ENCODE assay signal across 21 cellular contexts in genomic region chr5:168311061-168311566, GRCh38. TPM values are rescaled to one million over a fixed set of nuclear protein-coding genes. Genes with fewer than 3 reads are reported as not detected.
DNase-seq lines count a peak whose midpoint lies in the region; ATAC-seq, FAIRE-seq and TF ChIP-seq lines count a peak whose summit lies in the region.
"Had no signal": no experiment of that assay in that cellular context is flagged by ENCODE, and none has a peak within 500 bp of the region (broad histone marks: within the 10 kb centered on the region; RNA-seq: fewer than 3 reads in every experiment).

No MANE protein-coding gene starts in this region.

- no peak for TF ChIP-seq RAD21 in A549 (conservative IDR thresholded peaks at IDR 0.05 in 1 of 2, IDR thresholded peaks at IDR 0.05 in 1 of 2)

- peaks cover 3% of the 10 kb centered on the region for H3K4me1 Mint-ChIP-seq in endothelial cell (ENCODE audit: unreplicated experiment)
- H3K4me1 Mint-ChIP-seq: activated B cell treated with CpG ODN at 0.5 μM for 24 hours; activated naive CD4-positive, alpha-beta T cell treated with anti-CD3 and anti-CD28 coated beads, Interleukin-2, amount 50 U/mL, for 24 hours; stimulated activated naive CD8-positive, alpha-beta T cell treated with anti-CD3 and anti-CD28 coated beads, Interleukin-15, amount 100 ng/mL, for 72 hours had no signal

- CTCF ChIA-PET in A549 (lab: Yijun Ruan, JAX), result interaction anchor here (1.7 to 22.9 kb wide), 3 partner anchors 9 to 18 kb away, joined by 4 to 256 read pairs (median 5); partner anchors contain the start of gene WWC1

- 77% methylated on average over 6 of the region's 6 CpGs for WGBS in A549 (ENCODE audit: missing lambda C conversion rate)
- 60% methylated on average over 6 of the region's 6 CpGs for whole genome bisulfite sequencing in esophagus muscularis mucosa

- ATAC-seq in A549, result no peak
- no peak for ATAC-seq in RWPE2 (ENCODE audit: low read depth)
- no peak for ATAC-seq in GM21619 (IDR thresholded peaks at IDR 0.05; ENCODE audit: unreplicated experiment)
- ATAC-seq: left lobe of liver; stimulated activated naive CD8-positive, alpha-beta T cell treated with anti-CD3 and anti-CD28 coated beads, Interleukin-15, amount 100 ng/mL, for 72 hours had no signal

- TF ChIP-seq EP300 in A549 (IDR thresholded peaks at IDR 0.05) (no peak), esophagus muscularis mucosa (IDR thresholded peaks at IDR 0.05) (no peak)

- no peaks in the 10 kb centered on the region for H3K27me3 ChIP-seq in RWPE2 (ENCODE audit: insufficient read depth, poor library complexity, severe bottlenecking)
- no peaks in the 10 kb centered on the region for H3K27me3 ChIP-seq in kidney epithelial cell (ENCODE audit: control insufficient read depth, insufficient read depth, low read length)
- H3K27me3 ChIP-seq in esophagus muscularis mucosa, result no peaks in the 10 kb centered on the region
- H3K27me3 ChIP-seq: vagina had no signal

- H3K4me3 Mint-ChIP-seq in endothelial cell (ENCODE audit: unreplicated experiment), result no peak overlapping the region
- H3K4me3 Mint-ChIP-seq: activated B cell treated with CpG ODN at 0.5 μM for 24 hours; activated naive CD4-positive, alpha-beta T cell treated with anti-CD3 and anti-CD28 coated beads, Interleukin-2, amount 50 U/mL, for 24 hours; brain; stimulated activated naive CD8-positive, alpha-beta T cell treated with anti-CD3 and anti-CD28 coated beads, Interleukin-15, amount 100 ng/mL, for 72 hours had no signal

- no peak for FAIRE-seq in A549 (lab: Jason Lieb, UNC)
- FAIRE-seq: GM19239 had no signal

- H3K36me3 ChIP-seq in RWPE2 (ENCODE audit: low read depth) (peaks cover 13% of the 10 kb centered on the region; the same call in 1 of the 2 replicates), kidney epithelial cell (ENCODE audit: control insufficient read depth, insufficient read depth, low read length) (no peaks in the 10 kb centered on the region), esophagus muscularis mucosa (no peaks in the 10 kb centered on the region)
- H3K36me3 ChIP-seq: vagina had no signal

- peak overlapping the region; percentile 22; the same call in 1 of the 3 replicates for H3K4me2 ChIP-seq in A549

- TF ChIP-seq CTCF in A549 (IDR thresholded peaks at IDR 0.05), result no peak
- TF ChIP-seq CTCF in GM12864 (IDR thresholded peaks at IDR 0.05; ENCODE audit: low read depth, low read length, missing control alignments), result peak; percentile 5
- TF ChIP-seq CTCF in RWPE2 (IDR thresholded peaks at IDR 0.05; ENCODE audit: poor library complexity, severe bottlenecking), result no peak
- peak; percentile 18 for TF ChIP-seq CTCF in kidney epithelial cell (IDR thresholded peaks at IDR 0.05; ENCODE audit: insufficient read depth, low read length, poor library complexity, severe bottlenecking)
- TF ChIP-seq CTCF in endothelial cell (IDR thresholded peaks at IDR 0.05; ENCODE audit: unreplicated experiment), result no peak
- no peak for TF ChIP-seq CTCF in esophagus muscularis mucosa (IDR thresholded peaks at IDR 0.05)

- no peak for DNase-seq in A549 (ENCODE audit: low read depth in 1 of 2, low spot score in 1 of 2)
- DNase-seq in GM12864 (ENCODE audit: low read depth), result no peak
- DNase-seq in RWPE2 (ENCODE audit: low spot score), result no peak
- DNase-seq in kidney epithelial cell (ENCODE audit: low read depth), result no peak
- DNase-seq in endothelial cell (ENCODE audit: low spot score), result no peak
- no peak for DNase-seq in globus pallidus (ENCODE audit: low spot score)
- DNase-seq in esophagus muscularis mucosa (ENCODE audit: extremely low spot score), result no peak
- DNase-seq: activated B cell treated with CpG ODN at 0.5 μM for 24 hours; hippocampal formation; Karpas-422; NCI-H1436 treated with DMSO at 0.1 percent for 48 hours; NK-92 treated with Interleukin-12 subunit alpha and Interleukin-12 subunit beta, amount 100 ng/mL, for 24 hours; Right ventricle myocardium superior; stimulated activated naive CD8-positive, alpha-beta T cell treated with anti-CD3 and anti-CD28 coated beads, Interleukin-15, amount 100 ng/mL, for 72 hours had no signal

- H3K4me3 ChIP-seq in A549 (no peak overlapping the region), GM12864 (ENCODE audit: low read depth, low read length) (no peak overlapping the region), RWPE2 (ENCODE audit: severe bottlenecking) (no peak overlapping the region), kidney epithelial cell (ENCODE audit: low read depth, low read length) (no peak overlapping the region), esophagus muscularis mucosa (no peak overlapping the region)
- H3K4me3 ChIP-seq: vagina had no signal

- POLR2A ChIA-PET in A549 (lab: Yijun Ruan, JAX), result no interaction called here

- peaks cover 2% of the 10 kb centered on the region for H3K27me3 Mint-ChIP-seq in endothelial cell (ENCODE audit: unreplicated experiment)
- H3K27me3 Mint-ChIP-seq: activated B cell treated with CpG ODN at 0.5 μM for 24 hours, brain had no signal

- peaks cover 93% of the 10 kb centered on the region for H3K4me1 ChIP-seq in A549
- peaks cover 40% of the 10 kb centered on the region for H3K4me1 ChIP-seq in RWPE2 (ENCODE audit: insufficient read depth, poor library complexity, severe bottlenecking)
- H3K4me1 ChIP-seq in esophagus muscularis mucosa, result peaks cover 0 to 9% (median 4%) of the 10 kb centered on the region in 4 donors
- H3K4me1 ChIP-seq: vagina had no signal

- intact Hi-C loops in esophagus muscularis mucosa (cut with DNase I), result no loop called here

- TF ChIP-seq POLR2A in A549 (IDR thresholded peaks at IDR 0.05; ENCODE audit: low read length) (no peak), esophagus muscularis mucosa (IDR thresholded peaks at IDR 0.05; ENCODE audit: low read depth) (no peak)

- H3K27ac ChIP-seq in A549 (peak overlapping the region; percentile 26 to 92; a peak in 5 of 6 replicates), RWPE2 (ENCODE audit: poor library complexity, severe bottlenecking) (peak overlapping the region; percentile 96), esophagus muscularis mucosa (replicated peaks in 1 of 4) (no peak overlapping the region)
- H3K27ac ChIP-seq: vagina had no signal

- H3K27ac Mint-ChIP-seq in endothelial cell (ENCODE audit: unreplicated experiment), result no peak overlapping the region
- H3K27ac Mint-ChIP-seq: activated B cell treated with CpG ODN at 0.5 μM for 24 hours; activated naive CD4-positive, alpha-beta T cell treated with anti-CD3 and anti-CD28 coated beads, Interleukin-2, amount 50 U/mL, for 24 hours; stimulated activated naive CD8-positive, alpha-beta T cell treated with anti-CD3 and anti-CD28 coated beads, Interleukin-15, amount 100 ng/mL, for 72 hours had no signal

- H3K36me3 Mint-ChIP-seq in endothelial cell (ENCODE audit: low read depth, unreplicated experiment), result no peaks in the 10 kb centered on the region
- H3K36me3 Mint-ChIP-seq: activated naive CD4-positive, alpha-beta T cell treated with anti-CD3 and anti-CD28 coated beads, Interleukin-2, amount 50 U/mL, for 24 hours; brain had no signal

- H3K9me3 ChIP-seq in A549, result no peaks in the 10 kb centered on the region
- H3K9me3 ChIP-seq in RWPE2 (ENCODE audit: severe bottlenecking), result no peaks in the 10 kb centered on the region
- no peaks in the 10 kb centered on the region for H3K9me3 ChIP-seq in esophagus muscularis mucosa
- H3K9me3 ChIP-seq: vagina had no signal

- no peaks in the 10 kb centered on the region for H3K9me3 Mint-ChIP-seq in endothelial cell (ENCODE audit: unreplicated experiment)
- H3K9me3 Mint-ChIP-seq: activated B cell treated with CpG ODN at 0.5 μM for 24 hours; activated naive CD4-positive, alpha-beta T cell treated with anti-CD3 and anti-CD28 coated beads, Interleukin-2, amount 50 U/mL, for 24 hours; brain; stimulated activated naive CD8-positive, alpha-beta T cell treated with anti-CD3 and anti-CD28 coated beads, Interleukin-15, amount 100 ng/mL, for 72 hours had no signal

TF ChIP-seq in A549, 52 proteins besides CTCF, POLR2A, EP300 and RAD21:
- no peak for TF ChIP-seq RNF2 (IDR thresholded peaks at IDR 0.05; ENCODE audit: borderline replicate concordance, low read depth)
- no peak for TF ChIP-seq ELK1 (IDR thresholded peaks at IDR 0.05; ENCODE audit: low read depth, low read length)
- no peak for TF ChIP-seq SREBF2 (IDR thresholded peaks at IDR 0.05)
- TF ChIP-seq CEBPB (IDR thresholded peaks at IDR 0.05), result no peak
- no peak for TF ChIP-seq POLR2AphosphoS2 (conservative IDR thresholded peaks at IDR 0.05; ENCODE audit: low read length)
- no peak for TF ChIP-seq PHF8 (IDR thresholded peaks at IDR 0.05; ENCODE audit: borderline replicate concordance, low read depth)
- no peak for TF ChIP-seq HOXB13 (CRISPR knock-in tag; IDR thresholded peaks at IDR 0.05; ENCODE audit: low read depth)
- no peak for TF ChIP-seq HEYL (CRISPR knock-in tag; IDR thresholded peaks at IDR 0.05)
- no peak for TF ChIP-seq EHMT2 (IDR thresholded peaks at IDR 0.05; ENCODE audit: low read depth)
- no peak for TF ChIP-seq GATA3 (IDR thresholded peaks at IDR 0.05; ENCODE audit: borderline replicate concordance)

RNA-seq across cellular contexts. Expression of gene WWC1, which starts 19.7 kb away (rescaled TPM):
- polyA plus RNA-seq in A549 (2011; rRNA removed), result 75.0 and 98.1 TPM in 2 replicates
- 52.9 and 53.5 TPM in 2 replicates for polyA plus RNA-seq in A549 (2012; cell fraction: cytosol; rRNA removed)
- 45.0 and 53.1 TPM in 2 replicates for polyA plus RNA-seq in A549 (2012; cell fraction: nucleus; rRNA removed)
- polyA plus RNA-seq in A549 (2017; fragmentation: RNase III; extraction: RNeasy Plus Mini Kit Qiagen cat#74134 plus additional on column Dnase treatment), result 88.5 to 113 TPM (median 92.2 TPM) in 3 replicates
- polyA minus RNA-seq in A549 (2011; rRNA and poly(A)+ RNA removed), result 107 and 125 TPM in 2 replicates
- total RNA-seq in kidney epithelial cell, result 118 and 121 TPM in 2 replicates
- 1.1 TPM for total RNA-seq in endothelial cell (ENCODE audit: unreplicated experiment)
- 1 to 10 TPM; 2.1 to 6.2 (median 3.2) TPM for total RNA-seq in esophagus muscularis mucosa
- total RNA-seq: T-helper 1 cell treated with Interleukin-12 subunit alpha and Interleukin-12 subunit beta and Interleukin-4 antibody, amounts not matched to agents 30 ng/mL and 1 ng/mL, for 36 hours had no signal

Comparison
In these comparisons a context has a peak if more than half of its experiments do, and no peak if none do; other contexts are left out.
1. H3K27ac ChIP-seq: peak in A549 (2 of 2) and RWPE2 (single experiment); none in esophagus muscularis mucosa (0 of 4).
2. CTCF ChIP-seq: peak in GM12864 (single experiment) and kidney epithelial cell (single experiment); none in A549 (single experiment), RWPE2 (single experiment), endothelial cell (single experiment) and esophagus muscularis mucosa (0 of 3).
3. RNA of gene WWC1, which starts 19.7 kb away (total RNA-seq): 118 to 121 TPM in kidney epithelial cell; 2.1 to 6.2 TPM in esophagus muscularis mucosa and 1.1 TPM in endothelial cell (single experiment); every median in the first group is over 10 times any median in the second.